Comparison of ENCODE assay signal across 20 cellular contexts in the genomic region with DNA sequence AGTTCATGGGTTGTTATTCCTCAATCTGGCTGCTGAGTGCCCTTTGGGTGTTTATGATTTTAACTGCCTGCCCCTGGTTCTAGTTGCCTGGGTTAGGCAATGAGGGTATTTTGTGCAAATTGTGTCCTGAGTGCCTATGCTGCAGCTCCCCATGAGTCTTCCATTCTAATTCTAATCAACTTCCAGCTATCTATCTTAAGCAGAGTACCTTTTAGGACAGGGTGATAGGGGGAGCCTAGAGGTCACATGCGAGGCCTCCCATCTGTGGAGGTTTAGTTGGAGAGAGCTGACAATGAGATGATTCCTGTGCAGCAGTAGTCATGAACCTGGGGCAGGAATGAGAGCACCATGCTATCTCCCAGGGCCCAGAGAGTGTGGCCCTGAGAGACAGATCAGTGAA.
DNase-seq lines count a peak whose midpoint lies in the region; ATAC-seq and TF ChIP-seq lines count a peak whose summit lies in the region.
"Had no signal": no experiment of that assay in that cellular context is flagged by ENCODE, and none has a peak within 500 bp of the region (broad histone marks: within the 10 kb centered on the region; RNA-seq: fewer than 3 reads in every experiment).

No MANE protein-coding gene starts in this region.

- H2BK12ac ChIP-seq in mesenchymal stem cell (ENCODE audit: low read length in 2 of 2): peak overlapping the region in 1 of 2 experiments; percentile 28

- ATAC-seq in GM23338: peak; percentile 63; the same call in 2 of the 3 replicates
- peak; percentile 90 for ATAC-seq in WTC11
- ATAC-seq in stimulated activated effector memory CD8-positive, alpha-beta T cell treated with anti-CD3 and anti-CD28 coated beads, Interleukin-12 subunit alpha, Interleukin-12 subunit beta, amount 100 ng/mL, for 72 hours: no peak
- ATAC-seq: CD8-positive, alpha-beta T cell; GM12878 had no signal

- H3K9me3 ChIP-seq in mesenchymal stem cell (ENCODE audit: control insufficient read depth, low read length): no peaks in the 10 kb centered on the region
- peaks cover 0 to 4% (median 0%) of the 10 kb centered on the region in 8 donors for H3K9me3 ChIP-seq in spleen
- H3K9me3 ChIP-seq: HAP-1 had no signal

- CTCF ChIA-PET in WTC11 (lab: Charles Lee): interaction anchor here (1.0 kb wide), 1 partner anchor 1095 kb away, joined by 3 read pairs; no protein-coding TSS in a partner anchor

- H2AFZ ChIP-seq in GM23338 (0 out of 2 replicates have a peak overlapping the region, but pooled peaks have one; percentile 38), mesenchymal stem cell (ENCODE audit: low read depth, low read length) (no peak overlapping the region)

- DNase-seq in GM23338 (ENCODE audit: low spot score): no peak
- no peak for DNase-seq in WTC11 (ENCODE audit: low spot score)
- no peak for DNase-seq in mesenchymal stem cell
- DNase-seq in stimulated activated effector memory CD8-positive, alpha-beta T cell treated with anti-CD3 and anti-CD28 coated beads, Interleukin-12 subunit alpha, Interleukin-12 subunit beta, amount 100 ng/mL, for 72 hours (ENCODE audit: low spot score in 2 of 2): no peak
- no peak for DNase-seq in spleen
- no peak for DNase-seq in HCEC 1CT
- no peak for DNase-seq in nucleus accumbens (lab: John Stamatoyannopoulos, UW)
- DNase-seq in DMS114 treated with DMSO at 0.1 percent for 48 hours (lab: John Stamatoyannopoulos, UW; ENCODE audit: unreplicated experiment): no peak
- DNase-seq: 8988T; Calu3; CD8-positive, alpha-beta T cell; DMS53; DND-41; EL; GOT3; IMR-90; KBM-7 had no signal

- H3K18ac ChIP-seq in mesenchymal stem cell (ENCODE audit: low read depth in 1 of 2, low read length in 2 of 2): peak overlapping the region in 1 of 2 experiments; percentile 5

- no peaks in the 10 kb centered on the region for H3K27me3 ChIP-seq in GM23338 (ENCODE audit: insufficient read depth)
- peaks cover 0 to 6% of the 10 kb centered on the region in 2 experiments for H3K27me3 ChIP-seq in mesenchymal stem cell (ENCODE audit: control insufficient read depth in 1 of 2, insufficient read depth in 1 of 2, low read length in 2 of 2)
- no peaks in the 10 kb centered on the region for H3K27me3 ChIP-seq in spleen (replicated peaks in 1 of 7)
- H3K27me3 ChIP-seq: BLaER1 treated with 17β-estradiol and CSF1 and Interleukin-3, amounts not matched to agents 10 nM and 100 nM had no signal

- H3K9me2 ChIP-seq in GM23338 (ENCODE audit: insufficient read depth): no peaks in the 10 kb centered on the region

- H3K79me1 ChIP-seq in mesenchymal stem cell (replicated peaks; ENCODE audit: low read length, poor library complexity, severe bottlenecking): no peaks in the 10 kb centered on the region

- POLR2A ChIA-PET in WTC11 (lab: Charles Lee): no interaction called here

- H3K36me3 ChIP-seq in GM23338 (ENCODE audit: insufficient read depth): no peaks in the 10 kb centered on the region
- no peaks in the 10 kb centered on the region for H3K36me3 ChIP-seq in mesenchymal stem cell (ENCODE audit: control insufficient read depth in 1 of 2, insufficient read depth in 2 of 2, low read depth in 1 of 2, low read length in 2 of 2)
- no peaks in the 10 kb centered on the region for H3K36me3 ChIP-seq in spleen
- H3K36me3 ChIP-seq: BLaER1 treated with 17β-estradiol and CSF1 and Interleukin-3, amounts not matched to agents 10 nM and 100 nM; HAP-1 had no signal

- no peak overlapping the region for H3K4me3 Mint-ChIP-seq in GM23338
- H3K4me3 Mint-ChIP-seq in WTC11: no peak overlapping the region
- H3K4me3 Mint-ChIP-seq in stimulated activated effector memory CD8-positive, alpha-beta T cell treated with anti-CD3 and anti-CD28 coated beads, Interleukin-12 subunit alpha, Interleukin-12 subunit beta, amount 100 ng/mL, for 72 hours: no peak overlapping the region
- H3K4me3 Mint-ChIP-seq: CD8-positive, alpha-beta T cell had no signal

- H3K4me2 ChIP-seq in GM23338: no peak overlapping the region
- no peak overlapping the region for H3K4me2 ChIP-seq in mesenchymal stem cell (ENCODE audit: low read length, poor library complexity, severe bottlenecking)
- H3K4me2 ChIP-seq: BLaER1 treated with 17β-estradiol and CSF1 and Interleukin-3, amounts not matched to agents 10 nM and 100 nM had no signal

- intact Hi-C loops in spleen (cut with DNase I; ENCODE audit: low total_unique reads): no loop called here

- peaks cover 19% of the 10 kb centered on the region for H3K4me1 ChIP-seq in GM23338 (ENCODE audit: insufficient read depth)
- H3K4me1 ChIP-seq in mesenchymal stem cell (ENCODE audit: control insufficient read depth, insufficient read depth, low read depth, low read length): no peaks in the 10 kb centered on the region
- H3K4me1 ChIP-seq in spleen: peaks cover 0 to 33% (median 10%) of the 10 kb centered on the region in 6 donors

- WGBS in mesenchymal stem cell: 75% methylated on average over 1 of the region's 1 CpG
- 93 to 100% (median 99%) methylated on average over 1 of the region's 1 CpG for WGBS in spleen, 5 donors

- no peak overlapping the region for H3K9ac ChIP-seq in mesenchymal stem cell (ENCODE audit: low read length)
- H3K9ac ChIP-seq: BLaER1 treated with 17β-estradiol and CSF1 and Interleukin-3, amounts not matched to agents 10 nM and 100 nM had no signal

- H3K27ac ChIP-seq in GM23338 (ENCODE audit: low read depth): no peak overlapping the region
- H3K27ac ChIP-seq in mesenchymal stem cell (ENCODE audit: low read length, poor library complexity, severe bottlenecking): no peak overlapping the region
- H3K27ac ChIP-seq in spleen: peak overlapping the region in 1 of 8 donors; percentile 53
- H3K27ac ChIP-seq: BLaER1 treated with 17β-estradiol and CSF1 and Interleukin-3, amounts not matched to agents 10 nM and 100 nM had no signal

- no peak overlapping the region for H2BK120ac ChIP-seq in mesenchymal stem cell (ENCODE audit: low read depth, low read length)

- H3K4me3 ChIP-seq in GM23338 (no peak overlapping the region), mesenchymal stem cell (ENCODE audit: insufficient read depth in 1 of 2, low read depth in 1 of 2, low read length in 2 of 2) (no peak overlapping the region), spleen (no peak overlapping the region)
- H3K4me3 ChIP-seq: BLaER1 treated with 17β-estradiol and CSF1 and Interleukin-3, amounts not matched to agents 10 nM and 100 nM; GM12878; HAP-1 had no signal

- TF ChIP-seq CTCF in GM23338 (conservative IDR thresholded peaks at IDR 0.05; ENCODE audit: low read depth in 2 of 2) (no peak), WTC11 (IDR thresholded peaks at IDR 0.05) (no peak), spleen (IDR thresholded peaks at IDR 0.05 in 8 of 11, conservative IDR thresholded peaks at IDR 0.05 in 3 of 11) (no peak)

- no peaks in the 10 kb centered on the region for H4K20me1 ChIP-seq in GM23338 (replicated peaks; ENCODE audit: insufficient read depth)
- H4K20me1 ChIP-seq: BLaER1 treated with 17β-estradiol and CSF1 and Interleukin-3, amounts not matched to agents 10 nM and 100 nM had no signal

- no peaks in the 10 kb centered on the region; the same call in 2 of the 3 replicates for H3K36me3 Mint-ChIP-seq in GM23338 (ENCODE audit: low read depth)
- 0 out of 2 replicates have a peak, but pooled peaks cover 4% of the 10 kb centered on the region for H3K36me3 Mint-ChIP-seq in WTC11
- no peaks in the 10 kb centered on the region for H3K36me3 Mint-ChIP-seq in stimulated activated effector memory CD8-positive, alpha-beta T cell treated with anti-CD3 and anti-CD28 coated beads, Interleukin-12 subunit alpha, Interleukin-12 subunit beta, amount 100 ng/mL, for 72 hours
- H3K36me3 Mint-ChIP-seq: CD8-positive, alpha-beta T cell had no signal

- TF ChIP-seq POLR2A in spleen (IDR thresholded peaks at IDR 0.05): no peak

- no peak overlapping the region for H2BK15ac ChIP-seq in mesenchymal stem cell (ENCODE audit: low read depth, poor library complexity, severe bottlenecking)

- H3K4ac ChIP-seq in mesenchymal stem cell (ENCODE audit: low read depth in 1 of 2, low read length in 2 of 2): no peak overlapping the region

- no peaks in the 10 kb centered on the region for H3F3A ChIP-seq in GM23338 (replicated peaks; ENCODE audit: low read depth)

- H3K9me3 Mint-ChIP-seq in GM23338: no peaks in the 10 kb centered on the region; the same call in 2 of the 3 replicates
- peaks cover 13% of the 10 kb centered on the region for H3K9me3 Mint-ChIP-seq in WTC11
- H3K9me3 Mint-ChIP-seq in stimulated activated effector memory CD8-positive, alpha-beta T cell treated with anti-CD3 and anti-CD28 coated beads, Interleukin-12 subunit alpha, Interleukin-12 subunit beta, amount 100 ng/mL, for 72 hours: no peaks in the 10 kb centered on the region
- H3K9me3 Mint-ChIP-seq: CD8-positive, alpha-beta T cell had no signal

- H4K8ac ChIP-seq in mesenchymal stem cell (ENCODE audit: low read length): no peak overlapping the region

- H3K79me2 ChIP-seq in GM23338 (replicated peaks; ENCODE audit: insufficient read depth): no peaks in the 10 kb centered on the region

- H3K27ac Mint-ChIP-seq in GM23338 (peak overlapping the region; percentile 25; the same call in 1 of the 2 replicates), WTC11 (no peak overlapping the region)
- H3K27ac Mint-ChIP-seq in stimulated activated effector memory CD8-positive, alpha-beta T cell treated with anti-CD3 and anti-CD28 coated beads, Interleukin-12 subunit alpha, Interleukin-12 subunit beta, amount 100 ng/mL, for 72 hours: peak overlapping the region; percentile 23
- H3K27ac Mint-ChIP-seq: CD8-positive, alpha-beta T cell had no signal

- peak overlapping the region; percentile 36 to 51 for H3K14ac ChIP-seq in mesenchymal stem cell (ENCODE audit: low read length in 2 of 2)

- H3K23ac ChIP-seq in mesenchymal stem cell (ENCODE audit: low read length in 2 of 2): no peak overlapping the region

- H3K4me1 Mint-ChIP-seq in GM23338 (peaks cover 15% of the 10 kb centered on the region), WTC11 (peaks cover 18% of the 10 kb centered on the region)
- no peaks in the 10 kb centered on the region for H3K4me1 Mint-ChIP-seq in stimulated activated effector memory CD8-positive, alpha-beta T cell treated with anti-CD3 and anti-CD28 coated beads, Interleukin-12 subunit alpha, Interleukin-12 subunit beta, amount 100 ng/mL, for 72 hours

- no peak overlapping the region for H4K91ac ChIP-seq in mesenchymal stem cell (ENCODE audit: low read length)

- H3K27me3 Mint-ChIP-seq in GM23338 (ENCODE audit: insufficient read depth, low read depth, poor library complexity) (no peaks in the 10 kb centered on the region), WTC11 (ENCODE audit: low read depth) (no peaks in the 10 kb centered on the region)

- H2BK5ac ChIP-seq in mesenchymal stem cell (ENCODE audit: low read depth, low read length, poor library complexity, severe bottlenecking): no peak overlapping the region

- no peak overlapping the region for H2AK5ac ChIP-seq in mesenchymal stem cell (ENCODE audit: low read length, severe bottlenecking)

TF ChIP-seq in GM23338, 12 proteins besides CTCF, POLR2A, EP300 and RAD21 (continues in another document):
- TF ChIP-seq EZH2phosphoT487 (IDR thresholded peaks at IDR 0.05; ENCODE audit: unreplicated experiment): no peak
- no peak for TF ChIP-seq ZNF331 (CRISPR knock-in tag; IDR thresholded peaks at IDR 0.05; ENCODE audit: low read depth)
